In the genomic region with DNA sequence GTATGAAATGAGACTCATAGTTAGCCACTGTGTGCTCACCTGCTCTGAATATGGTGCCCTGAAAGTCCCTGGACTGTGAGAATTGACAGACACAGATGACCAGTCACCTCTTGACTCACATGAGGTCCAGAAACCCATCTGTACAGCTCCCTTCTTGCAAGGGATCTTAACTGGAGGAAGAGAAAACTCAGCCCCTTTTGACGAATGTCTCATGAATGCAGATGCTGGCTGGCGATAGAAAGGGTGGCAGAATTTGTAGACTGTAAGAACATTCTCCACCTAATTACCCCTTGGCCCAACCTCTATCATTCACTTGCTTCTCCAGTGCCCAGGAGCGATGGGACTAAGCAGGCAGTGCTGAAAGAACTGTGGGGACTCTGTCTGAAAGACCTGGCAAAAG, we compare ENCODE assay signal across 15 cellular contexts.
"Had no signal": no experiment of that assay in that cellular context is flagged by ENCODE, and none has a peak within 500 bp of the region (broad histone marks: within the 10 kb centered on the region; RNA-seq: fewer than 3 reads in every experiment).

No MANE protein-coding gene starts in this region.

- H3K27me3 ChIP-seq: dorsolateral prefrontal cortex, right atrium auricular region, upper lobe of right lung had no signal

- H3K9me3 ChIP-seq: right atrium auricular region, upper lobe of right lung had no signal

- ATAC-seq: naive thymus-derived CD8-positive, alpha-beta T cell; stimulated activated naive CD8-positive, alpha-beta T cell treated with anti-CD3 and anti-CD28 coated beads, Interleukin-15, Interleukin-2, amounts not matched to agents 100 U/mL and 50 U/mL, for 24 hours; upper lobe of right lung had no signal

- H3K27ac Mint-ChIP-seq: activated CD4-positive, alpha-beta T cell treated with anti-CD3 and anti-CD28 coated beads, Interleukin-2, amount 10 ng/mL, durations not matched to agents 7 days and 5 days; progenitor cell of endocrine pancreas had no signal

- H3K27ac ChIP-seq: dorsolateral prefrontal cortex, right atrium auricular region, upper lobe of right lung had no signal

- H3K4me3 ChIP-seq: dorsolateral prefrontal cortex, lung, right atrium auricular region, skin epidermis, upper lobe of right lung had no signal

- H3K4me3 Mint-ChIP-seq: activated CD4-positive, alpha-beta T cell treated with anti-CD3 and anti-CD28 coated beads, Interleukin-2, amount 10 ng/mL, durations not matched to agents 7 days and 5 days; naive thymus-derived CD8-positive, alpha-beta T cell had no signal

- H3K9me3 Mint-ChIP-seq: activated CD4-positive, alpha-beta T cell treated with anti-CD3 and anti-CD28 coated beads, Interleukin-2, amount 10 ng/mL, durations not matched to agents 7 days and 5 days had no signal

- H3K36me3 ChIP-seq: right atrium auricular region, upper lobe of right lung had no signal

- DNase-seq: activated CD4-positive, alpha-beta T cell treated with anti-CD3 and anti-CD28 coated beads, Interleukin-2, amount 10 ng/mL, durations not matched to agents 7 days and 5 days; activated CD4-positive, CD25-positive, alpha-beta regulatory T cell; activated CD8-positive, alpha-beta memory T cell treated with anti-CD3 and anti-CD28 coated beads for 24 hours; activated naive CD4-positive, alpha-beta T cell; dorsolateral prefrontal cortex; naive thymus-derived CD8-positive, alpha-beta T cell; stimulated activated CD4-positive, alpha-beta T cell treated with anti-CD3 and anti-CD28 coated beads, Interleukin-15, amount 100 ng/mL, for 24 hours; stimulated activated CD4-positive, alpha-beta T cell treated with anti-CD3 and anti-CD28 coated beads, Interleukin-4, amount 100 ng/mL, for 1 hour; stimulated activated naive CD8-positive, alpha-beta T cell treated with anti-CD3 and anti-CD28 coated beads, Interleukin-15, Interleukin-2, amounts not matched to agents 100 U/mL and 50 U/mL, for 24 hours; T-helper 2 cell had no signal

- H3K36me3 Mint-ChIP-seq: naive thymus-derived CD8-positive, alpha-beta T cell had no signal
